Comparison of ENCODE assay signal across 1 cellular context in the genomic region with DNA sequence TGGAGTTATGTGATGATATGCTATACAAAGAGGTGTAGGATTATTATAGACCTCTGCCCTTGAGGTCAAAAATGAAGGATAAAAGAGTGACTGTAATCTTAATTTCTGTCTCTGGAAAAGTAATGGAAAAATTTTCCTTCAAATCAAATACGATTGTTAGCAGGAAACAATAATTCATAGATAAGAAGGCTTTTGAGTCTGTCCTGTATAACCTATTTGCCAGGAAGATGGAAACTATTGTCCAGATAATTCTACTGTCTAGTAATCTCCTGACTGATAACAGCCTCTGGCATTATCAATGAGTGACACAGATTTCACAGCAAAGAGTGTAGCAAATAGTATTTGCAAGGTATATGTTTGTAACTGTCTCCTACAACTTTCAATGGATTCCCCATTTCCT.
TF ChIP-seq lines count a peak whose summit lies in the region.

No MANE protein-coding gene starts in this region.

TF ChIP-seq in SK-N-SH treated with all-trans-retinoic acid at 6 μM for 48 hours, 23 proteins besides CTCF, POLR2A, EP300 and RAD21 (continued from another document):
- TF ChIP-seq, protein P1, sequence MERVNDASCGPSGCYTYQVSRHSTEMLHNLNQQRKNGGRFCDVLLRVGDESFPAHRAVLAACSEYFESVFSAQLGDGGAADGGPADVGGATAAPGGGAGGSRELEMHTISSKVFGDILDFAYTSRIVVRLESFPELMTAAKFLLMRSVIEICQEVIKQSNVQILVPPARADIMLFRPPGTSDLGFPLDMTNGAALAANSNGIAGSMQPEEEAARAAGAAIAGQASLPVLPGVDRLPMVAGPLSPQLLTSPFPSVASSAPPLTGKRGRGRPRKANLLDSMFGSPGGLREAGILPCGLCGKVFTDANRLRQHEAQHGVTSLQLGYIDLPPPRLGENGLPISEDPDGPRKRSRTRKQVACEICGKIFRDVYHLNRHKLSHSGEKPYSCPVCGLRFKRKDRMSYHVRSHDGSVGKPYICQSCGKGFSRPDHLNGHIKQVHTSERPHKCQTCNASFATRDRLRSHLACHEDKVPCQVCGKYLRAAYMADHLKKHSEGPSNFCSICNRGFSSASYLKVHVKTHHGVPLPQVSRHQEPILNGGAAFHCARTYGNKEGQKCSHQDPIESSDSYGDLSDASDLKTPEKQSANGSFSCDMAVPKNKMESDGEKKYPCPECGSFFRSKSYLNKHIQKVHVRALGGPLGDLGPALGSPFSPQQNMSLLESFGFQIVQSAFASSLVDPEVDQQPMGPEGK (CRISPR knock-in tag; IDR thresholded peaks at IDR 0.05; ENCODE audit: borderline replicate concordance): no peak
- TF ChIP-seq ZFP3 (CRISPR knock-in tag; IDR thresholded peaks at IDR 0.05) (no peak), TCF4 (CRISPR knock-in tag; IDR thresholded peaks at IDR 0.05; ENCODE audit: borderline replicate concordance) (peak; percentile 70), RARB (CRISPR knock-in tag; IDR thresholded peaks at IDR 0.05) (no peak), GLIS3 (CRISPR knock-in tag; IDR thresholded peaks at IDR 0.05) (no peak), PPARA (CRISPR knock-in tag; IDR thresholded peaks at IDR 0.05; ENCODE audit: borderline replicate concordance) (no peak)
